ENCODE assay signal across 20 cellular contexts in the genomic region with DNA sequence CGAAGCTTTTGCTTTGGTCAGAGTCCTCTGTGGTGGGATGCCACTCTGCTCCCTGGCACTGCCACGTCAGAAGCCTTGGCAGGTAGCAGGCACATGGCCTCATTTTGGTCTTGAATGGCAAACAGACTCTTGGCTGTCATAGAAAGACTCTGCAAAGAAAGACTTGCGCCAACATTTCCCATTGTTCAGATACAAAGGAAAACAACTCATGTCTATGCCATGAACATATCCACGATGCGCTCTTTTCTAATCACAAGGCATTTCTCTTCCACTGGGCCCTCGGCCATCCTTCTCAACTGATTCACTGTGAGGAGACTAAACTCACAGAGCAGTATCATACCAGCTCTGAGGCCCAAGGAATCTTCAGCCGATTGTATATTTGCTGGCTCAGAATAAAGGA.
DNase-seq lines count a peak whose midpoint lies in the region; ATAC-seq lines count a peak whose summit lies in the region.
"Had no signal": no experiment of that assay in that cellular context is flagged by ENCODE, and none has a peak within 500 bp of the region (broad histone marks: within the 10 kb centered on the region; RNA-seq: fewer than 3 reads in every experiment).

No MANE protein-coding gene starts in this region.

- CTCF ChIA-PET in activated naive CD4-positive, alpha-beta T cell treated with anti-CD3 and anti-CD28 coated beads, Interleukin-2, amount 10 ng/mL, durations not matched to agents 7 days and 5 days (lab: Charles Lee) = no interaction called here

- no peaks in the 10 kb centered on the region for H3K27me3 Mint-ChIP-seq in activated naive CD4-positive, alpha-beta T cell treated with anti-CD3 and anti-CD28 coated beads, Interleukin-2, amount 10 ng/mL, durations not matched to agents 7 days and 5 days
- H3K27me3 Mint-ChIP-seq: CD4-positive, CD25-positive, alpha-beta regulatory T cell had no signal

- peak overlapping the region; percentile 33 for H3K27ac Mint-ChIP-seq in activated naive CD4-positive, alpha-beta T cell treated with anti-CD3 and anti-CD28 coated beads, Interleukin-2, amount 10 ng/mL, durations not matched to agents 7 days and 5 days
- H3K27ac Mint-ChIP-seq: HFFc6 had no signal

- no peaks in the 10 kb centered on the region for H3K9me3 Mint-ChIP-seq in activated naive CD4-positive, alpha-beta T cell treated with anti-CD3 and anti-CD28 coated beads, Interleukin-2, amount 10 ng/mL, durations not matched to agents 7 days and 5 days
- H3K9me3 Mint-ChIP-seq: HFFc6 had no signal

- no peaks in the 10 kb centered on the region for H3K4me1 Mint-ChIP-seq in activated naive CD4-positive, alpha-beta T cell treated with anti-CD3 and anti-CD28 coated beads, Interleukin-2, amount 10 ng/mL, durations not matched to agents 7 days and 5 days
- H3K4me1 Mint-ChIP-seq: CD4-positive, CD25-positive, alpha-beta regulatory T cell had no signal

- no peak overlapping the region for H3K4me3 Mint-ChIP-seq in activated naive CD4-positive, alpha-beta T cell treated with anti-CD3 and anti-CD28 coated beads, Interleukin-2, amount 10 ng/mL, durations not matched to agents 7 days and 5 days
- H3K4me3 Mint-ChIP-seq: CD4-positive, CD25-positive, alpha-beta regulatory T cell; HFFc6 had no signal

- no peak for ATAC-seq in GM21723 (IDR thresholded peaks at IDR 0.05; ENCODE audit: unreplicated experiment)
- ATAC-seq in HG03139 (IDR thresholded peaks at IDR 0.05; ENCODE audit: unreplicated experiment) = no peak
- ATAC-seq: Right ventricle myocardium inferior had no signal

- peaks cover 1% of the 10 kb centered on the region for H3K36me3 Mint-ChIP-seq in activated naive CD4-positive, alpha-beta T cell treated with anti-CD3 and anti-CD28 coated beads, Interleukin-2, amount 10 ng/mL, durations not matched to agents 7 days and 5 days

- no peak for DNase-seq in activated naive CD4-positive, alpha-beta T cell treated with anti-CD3 and anti-CD28 coated beads, Interleukin-2, amount 10 ng/mL, durations not matched to agents 7 days and 5 days
- no peak for DNase-seq in activated naive CD4-positive, alpha-beta T cell treated with anti-CD3 and anti-CD28 coated beads, Interleukin-2, amount 50 U/mL, for 16 hours
- DNase-seq in globus pallidus (ENCODE audit: low spot score) (peak; percentile 74), pons (ENCODE audit: low spot score) (peak; percentile 86), AML-193 (lab: John Stamatoyannopoulos, UW) (no peak)
- DNase-seq in stimulated activated CD4-positive, alpha-beta T cell treated with anti-CD3 and anti-CD28 coated beads, Interleukin-12 subunit alpha, Interleukin-12 subunit beta, amount 100 ng/mL, for 4 hours = no peak
- DNase-seq: CD4-positive, CD25-positive, alpha-beta regulatory T cell; DMS153; GOT3; HFFc6; KG1; MG63; NCI-H2029; NCI-H446 treated with DMSO at 0.1 percent for 48 hours; NCI-H526 treated with DMSO at 0.1 percent for 48 hours; PC-9; SJCRH30 had no signal

Comparison
In these comparisons a context has a peak if more than half of its experiments do, and no peak if none do; other contexts are left out.
1. DNase-seq: peak in globus pallidus (single experiment) and pons (single experiment); none in activated naive CD4-positive, alpha-beta T cell treated with anti-CD3 and anti-CD28 coated beads, Interleukin-2, amount 10 ng/mL, durations not matched to agents 7 days and 5 days (single experiment), activated naive CD4-positive, alpha-beta T cell treated with anti-CD3 and anti-CD28 coated beads, Interleukin-2, amount 50 U/mL, for 16 hours (single experiment), stimulated activated CD4-positive, alpha-beta T cell treated with anti-CD3 and anti-CD28 coated beads, Interleukin-12 subunit alpha, Interleukin-12 subunit beta, amount 100 ng/mL, for 4 hours (single experiment) and AML-193 (0 of 2).